Comparison of ENCODE assay signal across 22 cellular contexts in genomic region chr4:8647094-8647570, GRCh38. TPM values are rescaled to one million over a fixed set of nuclear protein-coding genes. Genes with fewer than 3 reads are reported as not detected.
DNase-seq lines count a peak whose midpoint lies in the region; ATAC-seq and TF ChIP-seq lines count a peak whose summit lies in the region.
"Had no signal": no experiment of that assay in that cellular context is flagged by ENCODE, and none has a peak within 500 bp of the region (broad histone marks: within the 10 kb centered on the region; RNA-seq: fewer than 3 reads in every experiment).

No MANE protein-coding gene starts in this region.

- no peaks in the 10 kb centered on the region for H3K36me3 Mint-ChIP-seq in activated CD8-positive, alpha-beta T cell treated with anti-CD3 and anti-CD28 coated beads, Interleukin-2, amount 10 ng/mL, durations not matched to agents 7 days and 5 days (ENCODE audit: low read depth)
- H3K36me3 Mint-ChIP-seq in activated CD8-positive, alpha-beta T cell treated with anti-CD3 and anti-CD28 coated beads for 36 hours (ENCODE audit: low read depth) = no peaks in the 10 kb centered on the region
- no peaks in the 10 kb centered on the region for H3K36me3 Mint-ChIP-seq in activated T-helper 2 cell treated with anti-CD3 and anti-CD28 coated beads, Interferon-gamma antibody, Interleukin-2, Interleukin-4, amounts not matched to agents 10 μg/mL and 5 μg/mL and 100 μg/mL, durations not matched to agents 14 hours and 24 hours and 36 hours (ENCODE audit: low read depth)
- no peaks in the 10 kb centered on the region for H3K36me3 Mint-ChIP-seq in CD4-positive, alpha-beta memory T cell

- no peaks in the 10 kb centered on the region for H3K4me1 Mint-ChIP-seq in activated CD8-positive, alpha-beta T cell treated with anti-CD3 and anti-CD28 coated beads, Interleukin-2, amount 10 ng/mL, durations not matched to agents 7 days and 5 days (ENCODE audit: low read depth)
- H3K4me1 Mint-ChIP-seq in activated CD8-positive, alpha-beta T cell treated with anti-CD3 and anti-CD28 coated beads for 36 hours (ENCODE audit: low read depth) = no peaks in the 10 kb centered on the region
- no peaks in the 10 kb centered on the region for H3K4me1 Mint-ChIP-seq in activated T-helper 2 cell treated with anti-CD3 and anti-CD28 coated beads, Interferon-gamma antibody, Interleukin-2, Interleukin-4, amounts not matched to agents 10 μg/mL and 5 μg/mL and 100 μg/mL, durations not matched to agents 14 hours and 24 hours and 36 hours (ENCODE audit: low read depth)
- no peaks in the 10 kb centered on the region for H3K4me1 Mint-ChIP-seq in CD4-positive, alpha-beta memory T cell

- H3K36me3 ChIP-seq in spleen = no peaks in the 10 kb centered on the region
- no peaks in the 10 kb centered on the region for H3K36me3 ChIP-seq in mesendoderm (ENCODE audit: control insufficient read depth, insufficient read depth, low read length)
- no peaks in the 10 kb centered on the region for H3K36me3 ChIP-seq in CD4-positive, alpha-beta memory T cell (ENCODE audit: insufficient read depth, low read length)
- H3K36me3 ChIP-seq: SJCRH30 had no signal

- H4K5ac ChIP-seq in mesendoderm (ENCODE audit: low read length) = no peak overlapping the region

- no peaks in the 10 kb centered on the region for H3K79me2 ChIP-seq in mesendoderm (ENCODE audit: control insufficient read depth, insufficient read depth, low read length)

- CTCF ChIA-PET in activated CD8-positive, alpha-beta T cell treated with anti-CD3 and anti-CD28 coated beads, Interleukin-2, amount 10 ng/mL, durations not matched to agents 7 days and 5 days (lab: Charles Lee) = no interaction called here
- CTCF ChIA-PET in activated CD8-positive, alpha-beta T cell treated with anti-CD3 and anti-CD28 coated beads for 36 hours (lab: Charles Lee) = no interaction called here
- CTCF ChIA-PET in CD4-positive, alpha-beta memory T cell (lab: Charles Lee; ENCODE audit: partially characterized antibody) = no interaction called here

- no peak overlapping the region for H3K18ac ChIP-seq in mesendoderm (ENCODE audit: low read length)

- TF ChIP-seq POLR2A in spleen (IDR thresholded peaks at IDR 0.05) = no peak

- WGBS in spleen, 5 donors = 79 to 88% (median 82%) methylated on average over 14 of the region's 14 CpGs
- WGBS in mesendoderm (ENCODE audit: extremely low coverage, insufficient coverage, low lambda C conversion rate) = no CpG with 5 or more reads among the region's 14 CpGs

- no peak overlapping the region for H3K4ac ChIP-seq in mesendoderm (ENCODE audit: low read depth, low read length)

- H3K56ac ChIP-seq in mesendoderm (ENCODE audit: low read length) = no peak overlapping the region

- no peak overlapping the region for H2BK15ac ChIP-seq in mesendoderm (replicated peaks; ENCODE audit: low read depth)

- H3K23ac ChIP-seq in mesendoderm (ENCODE audit: low read length) = no peak overlapping the region

- H3K4me1 ChIP-seq in spleen = no peaks in the 10 kb centered on the region
- no peaks in the 10 kb centered on the region for H3K4me1 ChIP-seq in mesendoderm (ENCODE audit: control insufficient read depth, low read depth, low read length)
- H3K4me1 ChIP-seq in CD4-positive, alpha-beta memory T cell (ENCODE audit: insufficient read depth, low read length) = no peaks in the 10 kb centered on the region
- H3K4me1 ChIP-seq: SJCRH30 had no signal

- intact Hi-C loops in activated CD8-positive, alpha-beta T cell treated with anti-CD3 and anti-CD28 coated beads for 36 hours (cut with micrococcal nuclease) = no loop called here
- intact Hi-C loops in activated T-helper 2 cell treated with anti-CD3 and anti-CD28 coated beads, Interferon-gamma antibody, Interleukin-2, Interleukin-4, amounts not matched to agents 10 μg/mL and 5 μg/mL and 100 μg/mL, durations not matched to agents 14 hours and 24 hours and 36 hours (cut with micrococcal nuclease) = no loop called here
- intact Hi-C loops in spleen (cut with DNase I; ENCODE audit: low total_unique reads) = no loop called here
- intact Hi-C loops in CD4-positive, alpha-beta memory T cell (cut with micrococcal nuclease) = no loop called here

- H2AK5ac ChIP-seq in mesendoderm (ENCODE audit: low read length) = no peak overlapping the region

- no peak overlapping the region for H3K9ac ChIP-seq in mesendoderm (ENCODE audit: low read length)
- H3K9ac ChIP-seq: GM23248 had no signal

- no peak overlapping the region for H4K8ac ChIP-seq in mesendoderm (ENCODE audit: low read depth, low read length)

- H3K27ac ChIP-seq in spleen (no peak overlapping the region), mesendoderm (ENCODE audit: low read depth, low read length) (no peak overlapping the region)
- no peak overlapping the region for H3K27ac ChIP-seq in CD4-positive, alpha-beta memory T cell (ENCODE audit: low read depth, low read length)
- H3K27ac ChIP-seq: GM23248, SJCRH30 had no signal

- no peaks in the 10 kb centered on the region for H3K79me1 ChIP-seq in mesendoderm (ENCODE audit: low read length)

- H2BK120ac ChIP-seq in mesendoderm (ENCODE audit: low read depth, low read length) = no peak overlapping the region

- H3K27me3 ChIP-seq in spleen (replicated peaks in 1 of 7) (peaks cover 0 to 40% (median 0%) of the 10 kb centered on the region in 7 donors), mesendoderm (ENCODE audit: insufficient read depth, low read length, poor library complexity) (no peaks in the 10 kb centered on the region)
- H3K27me3 ChIP-seq in CD4-positive, alpha-beta memory T cell (ENCODE audit: insufficient read depth, low read length) = no peaks in the 10 kb centered on the region

- TF ChIP-seq CTCF in activated CD8-positive, alpha-beta T cell treated with anti-CD3 and anti-CD28 coated beads for 36 hours (IDR thresholded peaks at IDR 0.05) = no peak
- TF ChIP-seq CTCF in spleen (IDR thresholded peaks at IDR 0.05 in 8 of 11, conservative IDR thresholded peaks at IDR 0.05 in 3 of 11) = no peak

- H3K4me2 ChIP-seq in mesendoderm (ENCODE audit: low read length) = no peak overlapping the region

- DNase-seq in activated CD8-positive, alpha-beta T cell treated with anti-CD3 and anti-CD28 coated beads, Interleukin-2, amount 10 ng/mL, durations not matched to agents 7 days and 5 days = peak; percentile 8
- no peak for DNase-seq in activated CD8-positive, alpha-beta T cell treated with anti-CD3 and anti-CD28 coated beads for 36 hours
- DNase-seq in activated T-helper 2 cell treated with anti-CD3 and anti-CD28 coated beads, Interferon-gamma antibody, Interleukin-2, Interleukin-4, amounts not matched to agents 10 μg/mL and 5 μg/mL and 100 μg/mL, durations not matched to agents 14 hours and 24 hours and 36 hours (ENCODE audit: low spot score) = peak; percentile 4
- DNase-seq in left lobe of liver (ENCODE audit: low spot score) = peak; percentile 33
- DNase-seq in spleen = peak; percentile 37
- DNase-seq in mesendoderm = no peak
- DNase-seq in CD4-positive, alpha-beta memory T cell = no peak
- DNase-seq: DMS153, DND-41, GM23248, Karpas-422, NCI-H1092 treated with DMSO at 0.1 percent for 48 hours, NCI-H1436, NCI-H226, NCI-H510A, NCI-H774, SJCRH30 had no signal

- H3K9me3 Mint-ChIP-seq in activated CD8-positive, alpha-beta T cell treated with anti-CD3 and anti-CD28 coated beads, Interleukin-2, amount 10 ng/mL, durations not matched to agents 7 days and 5 days (ENCODE audit: insufficient read depth) = no peaks in the 10 kb centered on the region
- no peaks in the 10 kb centered on the region for H3K9me3 Mint-ChIP-seq in activated CD8-positive, alpha-beta T cell treated with anti-CD3 and anti-CD28 coated beads for 36 hours
- no peaks in the 10 kb centered on the region for H3K9me3 Mint-ChIP-seq in activated T-helper 2 cell treated with anti-CD3 and anti-CD28 coated beads, Interferon-gamma antibody, Interleukin-2, Interleukin-4, amounts not matched to agents 10 μg/mL and 5 μg/mL and 100 μg/mL, durations not matched to agents 14 hours and 24 hours and 36 hours
- H3K9me3 Mint-ChIP-seq in CD4-positive, alpha-beta memory T cell = peaks cover 0 to 2% (median 0%) of the 10 kb centered on the region in 8 donors

- ATAC-seq in activated CD8-positive, alpha-beta T cell treated with anti-CD3 and anti-CD28 coated beads, Interleukin-2, amount 10 ng/mL, durations not matched to agents 7 days and 5 days = no peak
- no peak for ATAC-seq in activated CD8-positive, alpha-beta T cell treated with anti-CD3 and anti-CD28 coated beads for 36 hours
- ATAC-seq in left lobe of liver (no peak), GM21367 (IDR thresholded peaks at IDR 0.05; ENCODE audit: unreplicated experiment) (no peak)
- ATAC-seq: HepG2, Right ventricle myocardium inferior, SK-N-SH treated with all-trans-retinoic acid at 6 μM for 48 hours had no signal

- H3K4me3 ChIP-seq in spleen = no peak overlapping the region
- no peak overlapping the region for H3K4me3 ChIP-seq in mesendoderm (ENCODE audit: low read length)
- H3K4me3 ChIP-seq in CD4-positive, alpha-beta memory T cell (ENCODE audit: low read length in 2 of 2) = no peak overlapping the region
- H3K4me3 ChIP-seq: GM23248, SJCRH30 had no signal

- no peak overlapping the region for H3K27ac Mint-ChIP-seq in activated CD8-positive, alpha-beta T cell treated with anti-CD3 and anti-CD28 coated beads, Interleukin-2, amount 10 ng/mL, durations not matched to agents 7 days and 5 days
- no peak overlapping the region for H3K27ac Mint-ChIP-seq in activated CD8-positive, alpha-beta T cell treated with anti-CD3 and anti-CD28 coated beads for 36 hours
- no peak overlapping the region for H3K27ac Mint-ChIP-seq in activated T-helper 2 cell treated with anti-CD3 and anti-CD28 coated beads, Interferon-gamma antibody, Interleukin-2, Interleukin-4, amounts not matched to agents 10 μg/mL and 5 μg/mL and 100 μg/mL, durations not matched to agents 14 hours and 24 hours and 36 hours
- H3K27ac Mint-ChIP-seq in CD4-positive, alpha-beta memory T cell = no peak overlapping the region

- no peak overlapping the region for H2BK5ac ChIP-seq in mesendoderm (ENCODE audit: low read length)

- H3K9me3 ChIP-seq in spleen = no peaks in the 10 kb centered on the region
- H3K9me3 ChIP-seq in CD4-positive, alpha-beta memory T cell (ENCODE audit: control insufficient read depth in 1 of 2, low read length in 2 of 2) = no peaks in the 10 kb centered on the region
- H3K9me3 ChIP-seq: SJCRH30 had no signal

- POLR2A ChIA-PET in activated CD8-positive, alpha-beta T cell treated with anti-CD3 and anti-CD28 coated beads, Interleukin-2, amount 10 ng/mL, durations not matched to agents 7 days and 5 days (lab: Charles Lee) = no interaction called here
- POLR2A ChIA-PET in activated CD8-positive, alpha-beta T cell treated with anti-CD3 and anti-CD28 coated beads for 36 hours (lab: Charles Lee) = no interaction called here
- POLR2A ChIA-PET in CD4-positive, alpha-beta memory T cell (lab: Charles Lee; ENCODE audit: partially characterized antibody) = no interaction called here

- no peak overlapping the region for H3K4me3 Mint-ChIP-seq in activated CD8-positive, alpha-beta T cell treated with anti-CD3 and anti-CD28 coated beads, Interleukin-2, amount 10 ng/mL, durations not matched to agents 7 days and 5 days
- no peak overlapping the region for H3K4me3 Mint-ChIP-seq in activated CD8-positive, alpha-beta T cell treated with anti-CD3 and anti-CD28 coated beads for 36 hours
- no peak overlapping the region for H3K4me3 Mint-ChIP-seq in activated T-helper 2 cell treated with anti-CD3 and anti-CD28 coated beads, Interferon-gamma antibody, Interleukin-2, Interleukin-4, amounts not matched to agents 10 μg/mL and 5 μg/mL and 100 μg/mL, durations not matched to agents 14 hours and 24 hours and 36 hours (ENCODE audit: low read depth)
- no peak overlapping the region for H3K4me3 Mint-ChIP-seq in CD4-positive, alpha-beta memory T cell

- no peaks in the 10 kb centered on the region for H3K27me3 Mint-ChIP-seq in activated CD8-positive, alpha-beta T cell treated with anti-CD3 and anti-CD28 coated beads, Interleukin-2, amount 10 ng/mL, durations not matched to agents 7 days and 5 days (ENCODE audit: low read depth)
- H3K27me3 Mint-ChIP-seq in activated CD8-positive, alpha-beta T cell treated with anti-CD3 and anti-CD28 coated beads for 36 hours = no peaks in the 10 kb centered on the region
- no peaks in the 10 kb centered on the region for H3K27me3 Mint-ChIP-seq in activated T-helper 2 cell treated with anti-CD3 and anti-CD28 coated beads, Interferon-gamma antibody, Interleukin-2, Interleukin-4, amounts not matched to agents 10 μg/mL and 5 μg/mL and 100 μg/mL, durations not matched to agents 14 hours and 24 hours and 36 hours (ENCODE audit: low read depth)
- peaks cover 0 to 2% of the 10 kb centered on the region in 2 donors for H3K27me3 Mint-ChIP-seq in CD4-positive, alpha-beta memory T cell

RNA-seq across cellular contexts. Expression of gene CPZ, which starts 54.6 kb away (rescaled TPM):
- under 1 TPM; 0.21 to 0.23 TPM for total RNA-seq in activated CD8-positive, alpha-beta T cell treated with anti-CD3 and anti-CD28 coated beads, Interleukin-2, amount 10 ng/mL, durations not matched to agents 7 days and 5 days
- not detected for total RNA-seq in activated CD8-positive, alpha-beta T cell treated with anti-CD3 and anti-CD28 coated beads for 36 hours
- not detected in 2 replicates for total RNA-seq in activated T-helper 2 cell treated with anti-CD3 and anti-CD28 coated beads, Interferon-gamma antibody, Interleukin-2, Interleukin-4, amounts not matched to agents 10 μg/mL and 5 μg/mL and 100 μg/mL, durations not matched to agents 14 hours and 24 hours and 36 hours
- total RNA-seq in left lobe of liver (0.45 TPM), spleen (1 to 10 TPM in 3 of 7 donors, under 1 TPM in 3, not detected in 1; 0.57 to 8.5 (median 1.2) TPM)
- under 1 TPM; 0.11 to 0.96 (median 0.73) TPM for polyA plus RNA-seq in spleen
- polyA plus RNA-seq in mesendoderm (2013, experiment 1 of 2) = 20.5 TPM
- 19.9 TPM for polyA plus RNA-seq in mesendoderm (2013, experiment 2 of 2)
- not detected for total RNA-seq in CD4-positive, alpha-beta memory T cell
- polyA plus RNA-seq in CD4-positive, alpha-beta memory T cell = not detected
- total RNA-seq: HT1080 had no signal

Comparison
In these comparisons a context has a peak if more than half of its experiments do, and no peak if none do; other contexts are left out.
1. DNase-seq: peak in activated CD8-positive, alpha-beta T cell treated with anti-CD3 and anti-CD28 coated beads, Interleukin-2, amount 10 ng/mL, durations not matched to agents 7 days and 5 days (single experiment), activated T-helper 2 cell treated with anti-CD3 and anti-CD28 coated beads, Interferon-gamma antibody, Interleukin-2, Interleukin-4, amounts not matched to agents 10 μg/mL and 5 μg/mL and 100 μg/mL, durations not matched to agents 14 hours and 24 hours and 36 hours (single experiment), left lobe of liver (single experiment) and spleen (single experiment); none in activated CD8-positive, alpha-beta T cell treated with anti-CD3 and anti-CD28 coated beads for 36 hours (single experiment), mesendoderm (single experiment) and CD4-positive, alpha-beta memory T cell (0 of 5).